In the genomic region with DNA sequence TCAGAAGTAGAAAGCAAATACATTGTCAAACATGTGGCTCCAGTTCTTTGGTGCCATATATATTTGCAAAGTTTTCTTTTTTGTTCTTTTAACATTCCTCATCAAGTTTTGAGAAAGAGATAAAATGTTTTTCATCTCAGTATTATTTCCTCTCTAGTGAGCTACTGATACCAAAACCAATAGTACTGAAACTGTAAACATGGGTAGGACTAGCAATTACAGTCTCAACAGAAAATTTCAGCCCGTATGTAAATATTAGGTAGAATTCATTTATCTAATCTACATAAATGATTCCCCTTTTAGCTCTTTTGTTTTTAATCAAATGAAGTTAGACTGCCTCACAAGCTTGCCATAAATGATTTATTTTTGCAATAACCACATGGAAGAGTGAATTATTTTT, we compare ENCODE assay signal across 1 cellular context.
TF ChIP-seq lines count a peak whose summit lies in the region.

No MANE protein-coding gene starts in this region.

TF ChIP-seq in GM12878, 131 proteins besides CTCF, POLR2A, EP300 and RAD21:
- TF ChIP-seq ZNF24 (IDR thresholded peaks at IDR 0.05) = 0 out of 2 replicates have a peak, but pooled peaks have one; percentile 49
- no peak for TF ChIP-seq IKZF2 (IDR thresholded peaks at IDR 0.05)
TF ChIP-seq in GM12878: peak in this region for 1.
